In genomic region chr5:58683567-58683966, GRCh38 we compare ENCODE assay signal across 27 cellular contexts.
"Had no signal": no experiment of that assay in that cellular context is flagged by ENCODE, and none has a peak within 500 bp of the region (broad histone marks: within the 10 kb centered on the region; RNA-seq: fewer than 3 reads in every experiment).

No MANE protein-coding gene starts in this region.

- H2AFZ ChIP-seq: PC-9 had no signal

- DNase-seq: activated CD4-positive, alpha-beta T cell treated with anti-CD3 and anti-CD28 coated beads for 36 hours; activated CD4-positive, alpha-beta T cell treated with anti-CD3 and anti-CD28 coated beads, Interleukin-2, amount 10 ng/mL, durations not matched to agents 7 days and 5 days; activated CD4-positive, alpha-beta T cell treated with anti-CD3 and anti-CD28 coated beads, Interleukin-2, amount 50 U/mL, for 48 hours; activated CD8-positive, alpha-beta T cell treated with anti-CD3 and anti-CD28 coated beads, Interleukin-2, amount 10 ng/mL, durations not matched to agents 7 days and 5 days; activated gamma-delta T cell treated with Interleukin-2 at 50 U/mL for 16 hours; activated naive CD4-positive, alpha-beta T cell treated with anti-CD3 and anti-CD28 coated beads for 36 hours; activated T-cell treated with anti-CD3 and anti-CD28 coated beads, Interleukin-2, amount 50 U/mL, for 24 hours; adrenal gland; body of pancreas; central memory CD4-positive, alpha-beta T cell; Karpas-422; MG63; MV-4-11; NCI-H1092; NCI-H1436 treated with DMSO at 0.1 percent for 48 hours; NCI-H1694 treated with DMSO at 0.1 percent for 48 hours; NCI-H2029; NCI-H345; NCI-H524 treated with DMSO at 0.1 percent for 48 hours; PC-9; SHP77 treated with DMSO at 0.1 percent for 48 hours; SK-N-SH had no signal

- H3K4me3 ChIP-seq: adrenal gland, body of pancreas, breast epithelium, K562, MG63, PC-9, SJSA1 had no signal

- H3K27me3 ChIP-seq: adrenal gland, body of pancreas, breast epithelium, SJSA1 had no signal

- FAIRE-seq: astrocyte, K562, RCC 7860 had no signal

- H3K9ac ChIP-seq: SK-N-SH had no signal

- H3K4me2 ChIP-seq: PC-9, SK-N-SH had no signal

- H3K9me3 ChIP-seq: adrenal gland, body of pancreas, breast epithelium, MG63, SJSA1, SK-N-SH had no signal

- H3K4me1 ChIP-seq: body of pancreas, breast epithelium, SJSA1 had no signal

- H3K27ac ChIP-seq: adrenal gland, body of pancreas, breast epithelium, PC-9, SJSA1 had no signal

- H3K36me3 ChIP-seq: adrenal gland, breast epithelium, MG63, SJSA1 had no signal
